In the genomic region with DNA sequence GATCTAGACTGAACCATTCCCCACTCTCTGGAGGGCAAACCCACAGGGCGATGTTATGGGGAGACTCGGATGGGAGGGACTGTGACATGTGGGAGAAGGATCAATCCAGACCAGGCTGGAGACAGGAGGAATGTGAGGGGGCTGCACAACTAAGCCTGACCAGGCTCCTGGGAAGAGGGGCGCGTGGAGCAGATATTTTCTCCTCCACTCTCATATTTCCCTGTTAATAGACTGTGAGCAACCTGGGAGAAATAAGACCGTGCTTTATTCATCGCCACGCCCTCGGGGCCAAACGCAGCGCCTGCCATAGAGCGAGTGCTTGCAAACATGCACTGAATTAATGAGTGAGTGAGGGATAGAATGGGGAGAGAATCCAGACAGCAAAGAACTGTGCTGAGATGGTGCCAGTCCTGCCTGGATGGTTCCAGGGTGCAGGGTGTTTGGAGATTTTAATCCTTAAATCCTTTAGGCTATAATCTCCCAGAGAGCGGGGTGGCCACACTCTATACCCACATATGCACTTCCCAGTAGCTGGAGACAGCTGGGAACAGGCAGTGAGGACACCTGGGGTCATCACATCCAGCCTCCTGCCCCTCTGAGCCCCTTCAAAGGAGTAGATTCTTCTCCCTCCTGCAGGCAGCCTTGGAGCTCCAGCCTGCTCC, we compare ENCODE assay signal across 20 cellular contexts. TPM values are rescaled to one million over a fixed set of nuclear protein-coding genes. Genes with fewer than 3 reads are reported as not detected.
DNase-seq lines count a peak whose midpoint lies in the region; ATAC-seq and TF ChIP-seq lines count a peak whose summit lies in the region.
"Had no signal": no experiment of that assay in that cellular context is flagged by ENCODE, and none has a peak within 500 bp of the region (broad histone marks: within the 10 kb centered on the region; RNA-seq: fewer than 3 reads in every experiment).

No MANE protein-coding gene starts in this region.

- no peak overlapping the region for H3K4me2 ChIP-seq in GM23338
- H3K4me2 ChIP-seq: BLaER1 treated with 17β-estradiol and CSF1 and Interleukin-3, amounts not matched to agents 10 nM and 100 nM had no signal

- H3K9me3 Mint-ChIP-seq in GM23338 (no peaks in the 10 kb centered on the region), nephron progenitor cell (no peaks in the 10 kb centered on the region)
- H3K9me3 Mint-ChIP-seq: H9 had no signal

- H3K27me3 Mint-ChIP-seq in GM23338 (ENCODE audit: insufficient read depth, low read depth, poor library complexity), result peaks cover 8% of the 10 kb centered on the region
- H3K27me3 Mint-ChIP-seq in nephron progenitor cell (ENCODE audit: low read depth, poor library complexity), result peaks cover 5% of the 10 kb centered on the region

- H3K36me3 ChIP-seq in GM23338 (ENCODE audit: insufficient read depth) (no peaks in the 10 kb centered on the region), esophagus (ENCODE audit: control insufficient read depth in 2 of 2, insufficient read depth in 2 of 2, low read length in 1 of 2) (no peaks in the 10 kb centered on the region)
- H3K36me3 ChIP-seq: BLaER1 treated with 17β-estradiol and CSF1 and Interleukin-3, amounts not matched to agents 10 nM and 100 nM had no signal

- H2AFZ ChIP-seq in GM23338, result peak overlapping the region; percentile 52; the same call in 1 of the 2 replicates

- H3K4me3 ChIP-seq in GM23338 (no peak overlapping the region), esophagus (ENCODE audit: low read depth in 1 of 2, low read length in 2 of 2) (no peak overlapping the region)
- H3K4me3 ChIP-seq: BLaER1 treated with 17β-estradiol and CSF1 and Interleukin-3, amounts not matched to agents 10 nM and 100 nM had no signal

- H3K4me1 Mint-ChIP-seq in GM23338 (peaks cover 10% of the 10 kb centered on the region; the same call in 2 of the 3 replicates), nephron progenitor cell (peaks cover 33% of the 10 kb centered on the region)

- H3K27me3 ChIP-seq in GM23338 (ENCODE audit: insufficient read depth), result no peaks in the 10 kb centered on the region
- H3K27me3 ChIP-seq in esophagus (ENCODE audit: control insufficient read depth in 1 of 2, insufficient read depth in 2 of 2, low read length in 2 of 2), result no peaks in the 10 kb centered on the region
- H3K27me3 ChIP-seq: BLaER1 treated with 17β-estradiol and CSF1 and Interleukin-3, amounts not matched to agents 10 nM and 100 nM had no signal

- no peaks in the 10 kb centered on the region for H4K20me1 ChIP-seq in GM23338 (replicated peaks; ENCODE audit: insufficient read depth)
- H4K20me1 ChIP-seq: BLaER1 treated with 17β-estradiol and CSF1 and Interleukin-3, amounts not matched to agents 10 nM and 100 nM had no signal

- H3K4me3 Mint-ChIP-seq in GM23338 (no peak overlapping the region; the same call in 2 of the 3 replicates), nephron progenitor cell (no peak overlapping the region)
- H3K4me3 Mint-ChIP-seq: H9 had no signal

- H3F3A ChIP-seq in GM23338 (replicated peaks; ENCODE audit: low read depth), result peaks cover 4% of the 10 kb centered on the region; the same call in 1 of the 2 replicates

- H3K4me1 ChIP-seq in GM23338 (ENCODE audit: insufficient read depth), result no peaks in the 10 kb centered on the region
- H3K4me1 ChIP-seq in esophagus (ENCODE audit: control insufficient read depth in 2 of 2, insufficient read depth in 2 of 2, low read length in 1 of 2), result peaks cover 0 to 24% of the 10 kb centered on the region in 2 donors

- TF ChIP-seq CTCF in GM23338 (conservative IDR thresholded peaks at IDR 0.05; ENCODE audit: low read depth in 2 of 2) (no peak), nephron progenitor cell (IDR thresholded peaks at IDR 0.05) (no peak)

- 57 to 59% methylated on average over 12 of the region's 12 CpGs for WGBS in esophagus, 2 donors

- no peaks in the 10 kb centered on the region for H3K36me3 Mint-ChIP-seq in GM23338 (ENCODE audit: low read depth)
- H3K36me3 Mint-ChIP-seq in nephron progenitor cell (ENCODE audit: low read depth), result no peaks in the 10 kb centered on the region

- no peaks in the 10 kb centered on the region for H3K9me3 ChIP-seq in esophagus (ENCODE audit: control insufficient read depth in 2 of 2, insufficient read depth in 1 of 2, low read depth in 1 of 2, low read length in 1 of 2)
- H3K9me3 ChIP-seq: BLaER1 treated with 17β-estradiol and CSF1 and Interleukin-3, amounts not matched to agents 10 nM and 100 nM had no signal

- H3K27ac Mint-ChIP-seq in GM23338 (no peak overlapping the region), nephron progenitor cell (peak overlapping the region; percentile 16)
- H3K27ac Mint-ChIP-seq: H9 had no signal

- H3K27ac ChIP-seq in GM23338 (ENCODE audit: low read depth) (no peak overlapping the region), esophagus (ENCODE audit: low read depth in 2 of 2, low read length in 1 of 2) (peak overlapping the region; percentile 74 to 84)
- H3K27ac ChIP-seq: BLaER1 treated with 17β-estradiol and CSF1 and Interleukin-3, amounts not matched to agents 10 nM and 100 nM had no signal

- DNase-seq in GM23338 (ENCODE audit: low spot score) (no peak), NCI-H82 treated with DMSO at 0.1 percent for 48 hours (lab: John Stamatoyannopoulos, UW; ENCODE audit: unreplicated experiment) (peak; percentile 83), nephron progenitor cell (no peak), dedifferentiated amniotic fluid mesenchymal stem cell (ENCODE audit: extremely low spot score) (no peak), 8988T (no peak), NCI-H1105 treated with DMSO at 0.1 percent for 48 hours (lab: John Stamatoyannopoulos, UW) (no peak)
- DNase-seq: DND-41; KBM-7; NCI-H1436; NCI-H2029; NCI-H2171; NCI-H69; NK-92 treated with Interleukin-12 subunit alpha and Interleukin-12 subunit beta, amount 100 ng/mL, for 24 hours had no signal

- H3K79me2 ChIP-seq in GM23338 (replicated peaks; ENCODE audit: insufficient read depth), result no peaks in the 10 kb centered on the region

- no peak for ATAC-seq in GM23338
- ATAC-seq in GM18868 (IDR thresholded peaks at IDR 0.05; ENCODE audit: unreplicated experiment), result no peak
- ATAC-seq: HepG2, Right ventricle myocardium inferior had no signal

- H3K9me2 ChIP-seq in GM23338 (ENCODE audit: insufficient read depth), result no peaks in the 10 kb centered on the region

TF ChIP-seq in GM23338, 12 proteins besides CTCF, POLR2A, EP300 and RAD21 (continues in another document):
- no peak for TF ChIP-seq CREB1 (CRISPR knock-in tag; IDR thresholded peaks at IDR 0.05; ENCODE audit: low read depth)
- TF ChIP-seq JUNB (IDR thresholded peaks at IDR 0.05; ENCODE audit: unreplicated experiment), result no peak
- TF ChIP-seq POLR2AphosphoS5 (IDR thresholded peaks at IDR 0.05; ENCODE audit: low read depth), result no peak
- no peak for TF ChIP-seq EZH2 (IDR thresholded peaks at IDR 0.05; ENCODE audit: low read depth, unreplicated experiment)
- TF ChIP-seq ZNF331 (CRISPR knock-in tag; IDR thresholded peaks at IDR 0.05; ENCODE audit: low read depth), result no peak
- TF ChIP-seq EZH2phosphoT487 (IDR thresholded peaks at IDR 0.05; ENCODE audit: unreplicated experiment), result no peak

RNA-seq across cellular contexts. Expression of a gene that starts 13.6 kb away (rescaled TPM):
- total RNA-seq in GM23338 (2014; rRNA removed; shearing (Covaris generic)), result 0.08 and 2.0 TPM in 2 replicates
- 0.61 and 0.83 TPM in 2 replicates for polyA plus RNA-seq in GM23338 (2016; fragmentation: Nextera tagmentation; extraction: Ambion mirVana)
- under 1 TPM; 0.36 to 0.39 TPM for polyA plus RNA-seq in esophagus
- total RNA-seq: HepG2 had no signal
- polyA plus RNA-seq: HepG2 had no signal

RNA-seq across cellular contexts. Expression of a gene that starts 33.3 kb away (rescaled TPM):
- total RNA-seq in GM23338 (2014; rRNA removed; shearing (Covaris generic)), result 0.07 TPM in 1 of 2 replicates, not detected in the other
- polyA plus RNA-seq in GM23338 (2016; fragmentation: Nextera tagmentation; extraction: Ambion mirVana), result not detected in 2 replicates
- polyA plus RNA-seq in esophagus, result not detected
- total RNA-seq: H9, HepG2, OCI-LY7, Right ventricle myocardium inferior had no signal
- polyA plus RNA-seq: HepG2 had no signal

RNA-seq across cellular contexts. Expression of a gene that starts 44.4 kb away (rescaled TPM):
- 2.2 and 2.7 TPM in 2 replicates for total RNA-seq in GM23338 (2014; rRNA removed; shearing (Covaris generic))
- 1.1 and 1.3 TPM in 2 replicates for polyA plus RNA-seq in GM23338 (2016; fragmentation: Nextera tagmentation; extraction: Ambion mirVana)
- 10 to 100 TPM in 1 of 2 donors, 1 to 10 TPM in 1; 3.1 to 48.8 TPM for polyA plus RNA-seq in esophagus
- total RNA-seq: HepG2, OCI-LY7 had no signal
- polyA plus RNA-seq: HepG2 had no signal

RNA-seq across cellular contexts. Expression of a gene that starts 55.5 kb away (rescaled TPM):
- total RNA-seq in GM23338 (2014; rRNA removed; shearing (Covaris generic)), result not detected in 2 replicates
- polyA plus RNA-seq in GM23338 (2016; fragmentation: Nextera tagmentation; extraction: Ambion mirVana) (0.08 TPM in 1 of 2 replicates, not detected in the other), esophagus (under 1 TPM; 0.02 to 0.08 TPM)
- total RNA-seq: OCI-LY7, Right ventricle myocardium inferior had no signal
